Comparison of ENCODE assay signal across 8 cellular contexts in genomic region chr4:77156533-77156911, GRCh38.
A peak's percentile ranks its signal among the peaks of the same experiment; 100 is the strongest.
DNase-seq lines count a peak whose midpoint lies in the region; ATAC-seq, FAIRE-seq and TF ChIP-seq lines count a peak whose summit lies in the region.

No MANE protein-coding gene starts in this region.

- peak; percentile 99 for FAIRE-seq in islet of Langerhans (lab: Jason Lieb, UNC)

- H3K4me3 ChIP-seq in WERI-Rb-1 (ENCODE audit: low read depth, low read length), result peak overlapping the region; percentile 98

- no peak for TF ChIP-seq CTCF in WERI-Rb-1 (IDR thresholded peaks at IDR 0.05; ENCODE audit: low read depth, low read length)

- peaks cover 33% of the 10 kb centered on the region for H3K36me3 ChIP-seq in WERI-Rb-1

- no peaks in the 10 kb centered on the region for H3K9me3 ChIP-seq in WERI-Rb-1 (ENCODE audit: severe bottlenecking)

- H3K27ac ChIP-seq in WERI-Rb-1, result peak overlapping the region; percentile 97

- peak; percentile 98 for DNase-seq in AG08396 (ENCODE audit: low spot score)
- DNase-seq in NCI-H2196 treated with DMSO at 0.1 percent for 48 hours (lab: John Stamatoyannopoulos, UW; ENCODE audit: unreplicated experiment), result peak; percentile 93
- peak; percentile 98 for DNase-seq in WERI-Rb-1
- peak; percentile 97 to 98 for DNase-seq in cerebellar nuclear complex (lab: John Stamatoyannopoulos, UW)
- peak; percentile 85 to 91 (median 90) for DNase-seq in stimulated activated CD4-positive, alpha-beta T cell treated with anti-CD3 and anti-CD28 coated beads, Interleukin-12 subunit alpha, Interleukin-12 subunit beta, amount 100 ng/mL, for 48 hours (ENCODE audit: low read depth in 2 of 3, low spot score in 1 of 3)

- peak; percentile 92 for ATAC-seq in GM18907 (IDR thresholded peaks at IDR 0.05; ENCODE audit: unreplicated experiment)
- ATAC-seq in HG03139 (IDR thresholded peaks at IDR 0.05; ENCODE audit: unreplicated experiment), result peak; percentile 90

- H3K27me3 ChIP-seq in WERI-Rb-1 (ENCODE audit: insufficient read depth, low read depth, severe bottlenecking), result no peaks in the 10 kb centered on the region

Comparison
In these comparisons a context has a peak if more than half of its experiments do, and no peak if none do; other contexts are left out.
1. Peak in every context shown above with its lines: DNase-seq, ATAC-seq, H3K4me3 ChIP-seq and H3K27ac ChIP-seq.